26 cellular contexts compared by ENCODE assay signal in genomic region chr11:78831571-78831970, GRCh38.
"Had no signal": no experiment of that assay in that cellular context is flagged by ENCODE, and none has a peak within 500 bp of the region (broad histone marks: within the 10 kb centered on the region; RNA-seq: fewer than 3 reads in every experiment).

No MANE protein-coding gene starts in this region.

- H3K4me3 ChIP-seq: breast epithelium, cardiac muscle cell, colonic mucosa had no signal

- H3K27me3 ChIP-seq: breast epithelium, cardiac muscle cell, colonic mucosa, dorsolateral prefrontal cortex had no signal

- DNase-seq: activated CD4-positive, alpha-beta memory T cell treated with anti-CD3 and anti-CD28 coated beads for 36 hours; activated CD4-positive, alpha-beta T cell treated with anti-CD3 and anti-CD28 coated beads for 36 hours; activated CD4-positive, alpha-beta T cell treated with anti-CD3 and anti-CD28 coated beads, Interleukin-2, amount 10 ng/mL, durations not matched to agents 24 days and 14 days; activated CD4-positive, CD25-positive, alpha-beta regulatory T cell; activated CD4-positive, CD25-positive, alpha-beta regulatory T cell treated with anti-CD3 and anti-CD28 coated beads, Interleukin-2, amount 50 U/mL, for 72 hours; activated CD8-positive, alpha-beta memory T cell treated with anti-CD3 and anti-CD28 coated beads, Interleukin-2, amount 50 U/mL, for 48 hours; activated effector memory CD4-positive, alpha-beta T cell treated with Interleukin-2 at 50 U/mL for 16 hours; activated gamma-delta T cell treated with Interleukin-2 at 50 U/mL for 16 hours; activated naive CD4-positive, alpha-beta T cell treated with anti-CD3 and anti-CD28 coated beads, Interleukin-2, amount 50 U/mL, for 16 hours; activated naive CD4-positive, alpha-beta T cell treated with Interleukin-2 at 50 U/mL for 16 hours; activated T-cell treated with anti-CD3 and anti-CD28 coated beads for 4 hours; activated T-cell treated with anti-CD3 and anti-CD28 coated beads, Interleukin-2, amount 50 U/mL, for 24 hours; activated T-cell treated with anti-CD3 and anti-CD28 coated beads, Interleukin-2, amount 50 U/mL, for 72 hours; amniotic stem cell; central memory CD4-positive, alpha-beta T cell; cerebellar nuclear complex; colonic mucosa; dorsolateral prefrontal cortex; effector memory CD4-positive, alpha-beta T cell; endodermal cell; glutamatergic neuron; T-helper 2 cell had no signal

- ATAC-seq: activated CD4-positive, alpha-beta T cell treated with anti-CD3 and anti-CD28 coated beads for 36 hours; activated T-cell treated with anti-CD3 and anti-CD28 coated beads, Interleukin-2, amount 50 U/mL, for 72 hours; esophagus mucosa had no signal

- H3K4me3 Mint-ChIP-seq: activated CD4-positive, alpha-beta memory T cell treated with anti-CD3 and anti-CD28 coated beads for 36 hours; activated CD4-positive, alpha-beta T cell treated with anti-CD3 and anti-CD28 coated beads for 36 hours; activated CD4-positive, alpha-beta T cell treated with anti-CD3 and anti-CD28 coated beads, Interleukin-2, amount 10 ng/mL, durations not matched to agents 24 days and 14 days; activated naive CD8-positive, alpha-beta T cell; activated T-cell treated with anti-CD3 and anti-CD28 coated beads, Interleukin-2, amount 50 U/mL, for 24 hours; activated T-cell treated with anti-CD3 and anti-CD28 coated beads, Interleukin-2, amount 50 U/mL, for 72 hours; endodermal cell had no signal

- H3K27me3 Mint-ChIP-seq: activated CD4-positive, alpha-beta memory T cell treated with anti-CD3 and anti-CD28 coated beads for 36 hours; activated CD4-positive, alpha-beta T cell treated with anti-CD3 and anti-CD28 coated beads for 36 hours; activated naive CD8-positive, alpha-beta T cell; activated T-cell treated with anti-CD3 and anti-CD28 coated beads, Interleukin-2, amount 50 U/mL, for 24 hours had no signal

- H3K9me3 Mint-ChIP-seq: activated CD4-positive, alpha-beta memory T cell treated with anti-CD3 and anti-CD28 coated beads for 36 hours; activated CD4-positive, alpha-beta T cell treated with anti-CD3 and anti-CD28 coated beads, Interleukin-2, amount 10 ng/mL, durations not matched to agents 24 days and 14 days; activated T-cell treated with anti-CD3 and anti-CD28 coated beads, Interleukin-2, amount 50 U/mL, for 24 hours; activated T-cell treated with anti-CD3 and anti-CD28 coated beads, Interleukin-2, amount 50 U/mL, for 72 hours; endodermal cell had no signal

- H3K27ac Mint-ChIP-seq: activated CD4-positive, alpha-beta memory T cell treated with anti-CD3 and anti-CD28 coated beads for 36 hours; activated CD4-positive, alpha-beta T cell treated with anti-CD3 and anti-CD28 coated beads for 36 hours; activated CD4-positive, alpha-beta T cell treated with anti-CD3 and anti-CD28 coated beads, Interleukin-2, amount 10 ng/mL, durations not matched to agents 24 days and 14 days; activated naive CD8-positive, alpha-beta T cell; activated T-cell treated with anti-CD3 and anti-CD28 coated beads, Interleukin-2, amount 50 U/mL, for 24 hours; activated T-cell treated with anti-CD3 and anti-CD28 coated beads, Interleukin-2, amount 50 U/mL, for 72 hours; endodermal cell had no signal

- H3K4me1 Mint-ChIP-seq: activated CD4-positive, alpha-beta T cell treated with anti-CD3 and anti-CD28 coated beads for 36 hours; activated CD4-positive, alpha-beta T cell treated with anti-CD3 and anti-CD28 coated beads, Interleukin-2, amount 10 ng/mL, durations not matched to agents 24 days and 14 days had no signal

- H3K36me3 ChIP-seq: breast epithelium, cardiac muscle cell, colonic mucosa had no signal

- H3K27ac ChIP-seq: breast epithelium, cardiac muscle cell, colonic mucosa had no signal

- H3K36me3 Mint-ChIP-seq: activated CD4-positive, alpha-beta memory T cell treated with anti-CD3 and anti-CD28 coated beads for 36 hours; activated naive CD8-positive, alpha-beta T cell had no signal
